In genomic region chr12:3743803-3744202, GRCh38 we compare ENCODE assay signal across 12 cellular contexts. TPM values are rescaled to one million over a fixed set of nuclear protein-coding genes. Genes with fewer than 3 reads are reported as not detected.
DNase-seq lines count a peak whose midpoint lies in the region; ATAC-seq, FAIRE-seq and TF ChIP-seq lines count a peak whose summit lies in the region.
"Had no signal": no experiment of that assay in that cellular context is flagged by ENCODE, and none has a peak within 500 bp of the region (broad histone marks: within the 10 kb centered on the region; RNA-seq: fewer than 3 reads in every experiment).

No MANE protein-coding gene starts in this region.

- no peaks in the 10 kb centered on the region for H3K79me2 ChIP-seq in trophoblast cell (ENCODE audit: control insufficient read depth, insufficient read depth, low read length, poor library complexity)

- H3K14ac ChIP-seq in trophoblast cell (ENCODE audit: low read length): no peak overlapping the region

- H4K12ac ChIP-seq in trophoblast cell (ENCODE audit: low read depth, low read length): no peak overlapping the region

- no peak overlapping the region for H2AK5ac ChIP-seq in trophoblast cell (ENCODE audit: low read length)

- DNase-seq in activated CD4-positive, alpha-beta T cell treated with anti-CD3 and anti-CD28 coated beads, Interleukin-2, amount 50 U/mL, for 48 hours: peak; percentile 44 to 59
- DNase-seq in activated CD4-positive, alpha-beta T cell treated with anti-CD3 and anti-CD28 coated beads, Interleukin-2, amount 50 U/mL, for 4 hours: no peak
- DNase-seq in bronchial epithelial cell (ENCODE audit: low read depth) (no peak), small intestine (peak; percentile 61), trophoblast cell (no peak), OCI-M1 (lab: John Stamatoyannopoulos, UW) (no peak), LoVo (ENCODE audit: low spot score) (no peak)

- H3K4me3 ChIP-seq in bronchial epithelial cell (ENCODE audit: low read depth, low read length) (no peak overlapping the region), small intestine (ENCODE audit: low read depth in 1 of 2, low read length in 2 of 2) (no peak overlapping the region), trophoblast cell (ENCODE audit: low read depth, low read length) (no peak overlapping the region)
- H3K4me3 ChIP-seq: cardiac muscle cell had no signal

- no peak overlapping the region for H3K18ac ChIP-seq in trophoblast cell (ENCODE audit: low read length)

- peak; percentile 76 for ATAC-seq in HG03159 (IDR thresholded peaks at IDR 0.05; ENCODE audit: unreplicated experiment)

- H3K9me3 ChIP-seq in small intestine (ENCODE audit: control insufficient read depth, low read depth) (no peaks in the 10 kb centered on the region), trophoblast cell (ENCODE audit: insufficient read depth, low read depth, low read length) (peaks cover 2% of the 10 kb centered on the region)

- FAIRE-seq in bronchial epithelial cell (lab: Jason Lieb, UNC) (peak; percentile 94), small intestine (lab: Jason Lieb, UNC) (no peak)
- FAIRE-seq: A204.1 had no signal

- H3K4me1 ChIP-seq in small intestine (ENCODE audit: control insufficient read depth in 2 of 2, insufficient read depth in 1 of 2, low read depth in 1 of 2, low read length in 1 of 2) (no peaks in the 10 kb centered on the region), trophoblast cell (ENCODE audit: control insufficient read depth in 1 of 2, insufficient read depth in 2 of 2, low read length in 2 of 2) (no peaks in the 10 kb centered on the region)

- 64 to 89% (median 73%) methylated on average over 6 of the region's 6 CpGs for WGBS in small intestine, 3 donors
- WGBS in trophoblast cell (ENCODE audit: extremely low coverage, insufficient coverage, insufficient read length): no CpG with 5 or more reads among the region's 6 CpGs

- H3K4me2 ChIP-seq in trophoblast cell (ENCODE audit: low read length): no peak overlapping the region
- H3K4me2 ChIP-seq: KMS-11 had no signal

- H2AFZ ChIP-seq in trophoblast cell (ENCODE audit: insufficient read depth, low read length, poor library complexity): no peak overlapping the region

- H3K79me1 ChIP-seq in trophoblast cell (ENCODE audit: low read length): no peaks in the 10 kb centered on the region

- H3K36me3 ChIP-seq in bronchial epithelial cell (ENCODE audit: control insufficient read depth, insufficient read depth, low read length): no peaks in the 10 kb centered on the region
- no peaks in the 10 kb centered on the region for H3K36me3 ChIP-seq in small intestine (ENCODE audit: control insufficient read depth in 2 of 2, insufficient read depth in 2 of 2, low read length in 2 of 2)
- no peaks in the 10 kb centered on the region for H3K36me3 ChIP-seq in trophoblast cell (ENCODE audit: control insufficient read depth in 1 of 2, insufficient read depth in 2 of 2, low read length in 2 of 2)
- H3K36me3 ChIP-seq: cardiac muscle cell had no signal

- no peak overlapping the region for H2BK5ac ChIP-seq in trophoblast cell (ENCODE audit: low read depth, low read length, poor library complexity)

- no peak overlapping the region for H4K8ac ChIP-seq in trophoblast cell (ENCODE audit: low read depth, low read length)

- no peak overlapping the region for H4K91ac ChIP-seq in trophoblast cell (ENCODE audit: low read depth, low read length)

- H3K27me3 ChIP-seq in bronchial epithelial cell (ENCODE audit: control insufficient read depth, insufficient read depth, low read length) (no peaks in the 10 kb centered on the region), small intestine (ENCODE audit: control insufficient read depth in 2 of 2, insufficient read depth in 2 of 2, low read length in 2 of 2) (no peaks in the 10 kb centered on the region), trophoblast cell (ENCODE audit: insufficient read depth, low read length) (no peaks in the 10 kb centered on the region)
- H3K27me3 ChIP-seq: cardiac muscle cell had no signal

- no peak overlapping the region for H3K23ac ChIP-seq in trophoblast cell (ENCODE audit: low read length)

- no peak overlapping the region for H2BK120ac ChIP-seq in trophoblast cell (ENCODE audit: insufficient read depth, low read length, poor library complexity)

- TF ChIP-seq CTCF in bronchial epithelial cell (IDR thresholded peaks at IDR 0.05; ENCODE audit: insufficient read depth, low read length, severe bottlenecking): no peak

- H3K27ac ChIP-seq in small intestine (ENCODE audit: low read depth in 1 of 2, low read length in 1 of 2) (no peak overlapping the region), trophoblast cell (ENCODE audit: low read depth, low read length) (no peak overlapping the region)
- H3K27ac ChIP-seq: cardiac muscle cell, KMS-11, RWPE1 had no signal

- H3K9ac ChIP-seq in trophoblast cell (ENCODE audit: low read length): no peak overlapping the region
- H3K9ac ChIP-seq: KMS-11 had no signal

- H3K4ac ChIP-seq in trophoblast cell (ENCODE audit: low read depth, low read length): no peak overlapping the region

- no peak overlapping the region for H2BK12ac ChIP-seq in trophoblast cell (ENCODE audit: low read length)

RNA-seq across cellular contexts. Expression of gene CRACR2A, which starts 9.1 kb away (rescaled TPM):
- 0.77 and 1.1 TPM in 2 replicates for total RNA-seq in bronchial epithelial cell
- polyA plus RNA-seq in small intestine: 1 to 10 TPM; 5.1 to 9.4 (median 8.3) TPM
- 0.31 and 0.40 TPM in 2 replicates for polyA plus RNA-seq in trophoblast cell (2013)
- polyA plus RNA-seq: cardiac muscle cell had no signal

Comparison
In these comparisons a context has a peak if more than half of its experiments do, and no peak if none do; other contexts are left out.
1. DNase-seq: peak in activated CD4-positive, alpha-beta T cell treated with anti-CD3 and anti-CD28 coated beads, Interleukin-2, amount 50 U/mL, for 48 hours (2 of 2) and small intestine (single experiment); none in activated CD4-positive, alpha-beta T cell treated with anti-CD3 and anti-CD28 coated beads, Interleukin-2, amount 50 U/mL, for 4 hours (0 of 2), bronchial epithelial cell (single experiment), trophoblast cell (0 of 2), OCI-M1 (single experiment) and LoVo (single experiment).